In the genomic region with DNA sequence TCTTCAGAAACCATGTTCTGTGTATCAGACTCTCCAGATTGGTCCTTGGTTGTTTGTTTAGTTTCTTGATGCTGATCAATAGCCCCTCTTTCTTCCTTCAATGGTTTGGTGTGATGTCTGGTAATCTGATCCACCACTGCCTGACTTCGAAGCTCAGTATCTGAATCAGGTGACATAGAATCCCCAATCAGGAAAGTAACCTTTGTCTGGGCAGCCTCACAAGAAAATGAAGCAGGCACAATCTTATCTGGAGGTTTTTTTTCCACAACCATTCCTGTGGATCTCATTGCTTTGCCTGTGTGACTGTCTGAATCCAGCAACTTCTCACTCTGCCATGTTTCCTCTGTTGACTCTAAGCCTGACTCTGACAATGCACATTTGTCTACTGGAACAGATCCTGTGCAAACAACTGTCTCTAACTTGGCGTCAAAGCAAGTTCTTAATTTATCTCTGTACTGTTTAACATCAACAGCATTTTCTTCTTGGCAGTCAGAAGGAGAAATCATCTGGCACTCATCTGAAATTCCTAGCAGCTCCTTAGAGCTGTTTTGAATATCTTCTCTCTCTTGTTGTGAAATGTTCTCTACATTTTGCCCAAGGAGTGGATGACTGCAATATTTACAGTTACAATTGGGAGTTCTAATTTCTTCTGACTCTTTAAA, we compare ENCODE assay signal across 1 cellular context.
TF ChIP-seq lines count a peak whose summit lies in the region.

No MANE protein-coding gene starts in this region.

TF ChIP-seq in GM12878, 131 proteins besides CTCF, POLR2A, EP300 and RAD21:
- TF ChIP-seq, protein P1, sequence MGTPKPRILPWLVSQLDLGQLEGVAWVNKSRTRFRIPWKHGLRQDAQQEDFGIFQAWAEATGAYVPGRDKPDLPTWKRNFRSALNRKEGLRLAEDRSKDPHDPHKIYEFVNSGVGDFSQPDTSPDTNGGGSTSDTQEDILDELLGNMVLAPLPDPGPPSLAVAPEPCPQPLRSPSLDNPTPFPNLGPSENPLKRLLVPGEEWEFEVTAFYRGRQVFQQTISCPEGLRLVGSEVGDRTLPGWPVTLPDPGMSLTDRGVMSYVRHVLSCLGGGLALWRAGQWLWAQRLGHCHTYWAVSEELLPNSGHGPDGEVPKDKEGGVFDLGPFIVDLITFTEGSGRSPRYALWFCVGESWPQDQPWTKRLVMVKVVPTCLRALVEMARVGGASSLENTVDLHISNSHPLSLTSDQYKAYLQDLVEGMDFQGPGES (IDR thresholded peaks at IDR 0.05) = no peak
- TF ChIP-seq KDM1A (IDR thresholded peaks at IDR 0.05; ENCODE audit: borderline replicate concordance) = no peak
- TF ChIP-seq, protein P2, sequence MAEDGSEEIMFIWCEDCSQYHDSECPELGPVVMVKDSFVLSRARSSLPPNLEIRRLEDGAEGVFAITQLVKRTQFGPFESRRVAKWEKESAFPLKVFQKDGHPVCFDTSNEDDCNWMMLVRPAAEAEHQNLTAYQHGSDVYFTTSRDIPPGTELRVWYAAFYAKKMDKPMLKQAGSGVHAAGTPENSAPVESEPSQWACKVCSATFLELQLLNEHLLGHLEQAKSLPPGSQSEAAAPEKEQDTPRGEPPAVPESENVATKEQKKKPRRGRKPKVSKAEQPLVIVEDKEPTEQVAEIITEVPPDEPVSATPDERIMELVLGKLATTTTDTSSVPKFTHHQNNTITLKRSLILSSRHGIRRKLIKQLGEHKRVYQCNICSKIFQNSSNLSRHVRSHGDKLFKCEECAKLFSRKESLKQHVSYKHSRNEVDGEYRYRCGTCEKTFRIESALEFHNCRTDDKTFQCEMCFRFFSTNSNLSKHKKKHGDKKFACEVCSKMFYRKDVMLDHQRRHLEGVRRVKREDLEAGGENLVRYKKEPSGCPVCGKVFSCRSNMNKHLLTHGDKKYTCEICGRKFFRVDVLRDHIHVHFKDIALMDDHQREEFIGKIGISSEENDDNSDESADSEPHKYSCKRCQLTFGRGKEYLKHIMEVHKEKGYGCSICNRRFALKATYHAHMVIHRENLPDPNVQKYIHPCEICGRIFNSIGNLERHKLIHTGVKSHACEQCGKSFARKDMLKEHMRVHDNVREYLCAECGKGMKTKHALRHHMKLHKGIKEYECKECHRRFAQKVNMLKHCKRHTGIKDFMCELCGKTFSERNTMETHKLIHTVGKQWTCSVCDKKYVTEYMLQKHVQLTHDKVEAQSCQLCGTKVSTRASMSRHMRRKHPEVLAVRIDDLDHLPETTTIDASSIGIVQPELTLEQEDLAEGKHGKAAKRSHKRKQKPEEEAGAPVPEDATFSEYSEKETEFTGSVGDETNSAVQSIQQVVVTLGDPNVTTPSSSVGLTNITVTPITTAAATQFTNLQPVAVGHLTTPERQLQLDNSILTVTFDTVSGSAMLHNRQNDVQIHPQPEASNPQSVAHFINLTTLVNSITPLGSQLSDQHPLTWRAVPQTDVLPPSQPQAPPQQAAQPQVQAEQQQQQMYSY (CRISPR knock-in tag; IDR thresholded peaks at IDR 0.05) = no peak
- TF ChIP-seq, protein P3, sequence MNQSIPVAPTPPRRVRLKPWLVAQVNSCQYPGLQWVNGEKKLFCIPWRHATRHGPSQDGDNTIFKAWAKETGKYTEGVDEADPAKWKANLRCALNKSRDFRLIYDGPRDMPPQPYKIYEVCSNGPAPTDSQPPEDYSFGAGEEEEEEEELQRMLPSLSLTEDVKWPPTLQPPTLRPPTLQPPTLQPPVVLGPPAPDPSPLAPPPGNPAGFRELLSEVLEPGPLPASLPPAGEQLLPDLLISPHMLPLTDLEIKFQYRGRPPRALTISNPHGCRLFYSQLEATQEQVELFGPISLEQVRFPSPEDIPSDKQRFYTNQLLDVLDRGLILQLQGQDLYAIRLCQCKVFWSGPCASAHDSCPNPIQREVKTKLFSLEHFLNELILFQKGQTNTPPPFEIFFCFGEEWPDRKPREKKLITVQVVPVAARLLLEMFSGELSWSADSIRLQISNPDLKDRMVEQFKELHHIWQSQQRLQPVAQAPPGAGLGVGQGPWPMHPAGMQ (IDR thresholded peaks at IDR 0.05; ENCODE audit: borderline replicate concordance) = no peak
- TF ChIP-seq, protein P4, sequence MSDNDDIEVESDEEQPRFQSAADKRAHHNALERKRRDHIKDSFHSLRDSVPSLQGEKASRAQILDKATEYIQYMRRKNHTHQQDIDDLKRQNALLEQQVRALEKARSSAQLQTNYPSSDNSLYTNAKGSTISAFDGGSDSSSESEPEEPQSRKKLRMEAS (IDR thresholded peaks at IDR 0.05; ENCODE audit: low read depth, low read length) = no peak
- TF ChIP-seq HDGF (IDR thresholded peaks at IDR 0.05) = no peak
- no peak for TF ChIP-seq NBN (IDR thresholded peaks at IDR 0.05)
- no peak for TF ChIP-seq HDAC6 (IDR thresholded peaks at IDR 0.05; ENCODE audit: unreplicated experiment)
- TF ChIP-seq BMI1 (IDR thresholded peaks at IDR 0.05; ENCODE audit: borderline replicate concordance) = no peak
- no peak for TF ChIP-seq SPI1 (IDR thresholded peaks at IDR 0.05; ENCODE audit: borderline replicate concordance, insufficient read depth, low read depth, low read length)
- no peak for TF ChIP-seq TARDBP (IDR thresholded peaks at IDR 0.05; ENCODE audit: borderline replicate concordance)
- TF ChIP-seq, protein P5, sequence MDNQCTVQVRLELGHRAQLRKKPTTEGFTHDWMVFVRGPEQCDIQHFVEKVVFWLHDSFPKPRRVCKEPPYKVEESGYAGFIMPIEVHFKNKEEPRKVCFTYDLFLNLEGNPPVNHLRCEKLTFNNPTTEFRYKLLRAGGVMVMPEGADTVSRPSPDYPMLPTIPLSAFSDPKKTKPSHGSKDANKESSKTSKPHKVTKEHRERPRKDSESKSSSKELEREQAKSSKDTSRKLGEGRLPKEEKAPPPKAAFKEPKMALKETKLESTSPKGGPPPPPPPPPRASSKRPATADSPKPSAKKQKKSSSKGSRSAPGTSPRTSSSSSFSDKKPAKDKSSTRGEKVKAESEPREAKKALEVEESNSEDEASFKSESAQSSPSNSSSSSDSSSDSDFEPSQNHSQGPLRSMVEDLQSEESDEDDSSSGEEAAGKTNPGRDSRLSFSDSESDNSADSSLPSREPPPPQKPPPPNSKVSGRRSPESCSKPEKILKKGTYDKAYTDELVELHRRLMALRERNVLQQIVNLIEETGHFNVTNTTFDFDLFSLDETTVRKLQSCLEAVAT (IDR thresholded peaks at IDR 0.05) = no peak
- TF ChIP-seq SMAD1 (IDR thresholded peaks at IDR 0.05; ENCODE audit: low read depth, partially characterized antibody) = no peak
- TF ChIP-seq RELA (IDR thresholded peaks at IDR 0.05; ENCODE audit: borderline replicate concordance, partially characterized antibody) = no peak
